8 cellular contexts compared by ENCODE assay signal in the genomic region with DNA sequence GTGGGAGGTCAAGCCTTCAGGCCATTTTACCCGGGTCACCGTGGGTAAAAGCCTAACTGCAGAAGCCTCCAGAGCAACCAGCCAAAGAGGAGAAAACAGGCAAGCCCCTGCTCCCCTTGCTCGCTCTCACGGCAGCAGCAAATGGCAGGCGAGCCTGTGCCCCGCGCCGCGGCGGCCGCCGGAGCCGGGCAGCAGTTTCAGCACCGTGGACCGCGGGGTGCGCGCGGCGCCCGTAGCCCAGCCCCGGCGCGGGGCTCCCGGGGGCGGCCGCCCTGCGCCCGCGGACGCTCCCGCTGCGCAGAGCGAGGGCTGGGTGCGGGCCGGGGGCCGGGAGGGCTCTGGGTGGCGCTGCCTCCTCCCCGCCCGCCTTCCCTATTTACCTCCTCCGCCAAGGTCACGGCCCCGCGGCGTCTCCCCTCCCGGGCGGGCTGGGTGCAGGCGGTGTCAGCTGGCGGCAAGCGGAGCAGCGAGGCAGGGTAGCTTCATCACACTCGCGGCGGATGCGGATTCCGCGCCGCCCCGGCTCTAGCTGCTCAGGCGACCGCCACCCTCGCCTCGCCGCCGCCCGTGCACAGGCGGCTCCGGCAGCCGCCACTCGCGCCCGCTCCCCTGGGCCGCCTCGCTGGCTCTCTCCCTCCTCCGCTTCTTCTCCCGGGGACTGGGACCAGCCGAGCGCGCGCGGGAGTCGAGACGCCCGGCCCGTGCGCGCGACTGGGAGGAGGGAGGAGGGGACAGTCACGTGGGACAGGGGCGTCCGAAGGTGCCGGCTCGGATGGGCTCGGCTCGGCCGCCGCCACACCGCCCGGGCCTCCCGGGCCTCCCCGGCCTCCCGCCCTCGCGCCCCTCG. TPM values are rescaled to one million over a fixed set of nuclear protein-coding genes. Genes with fewer than 3 reads are reported as not detected.
DNase-seq lines count a peak whose midpoint lies in the region; ATAC-seq and TF ChIP-seq lines count a peak whose summit lies in the region.

A gene (minus strand): TSS at position 687 of the 847 bp plus-strand sequence.

- POLR2A ChIA-PET in MCF 10A (lab: Yijun Ruan, JAX) = interaction anchor here (1.0 kb wide), 1 partner anchor 32 kb away, joined by 3 read pairs; no protein-coding TSS in a partner anchor

- peak; percentile 23 for DNase-seq in AG10803 (ENCODE audit: low read depth)
- peak; percentile 77 for DNase-seq in NCI-H69 (lab: John Stamatoyannopoulos, UW)
- DNase-seq in MCF 10A (ENCODE audit: unreplicated experiment) = peak; percentile 53
- DNase-seq in iPS-NIHi11 (ENCODE audit: low spot score) = peak; percentile 89
- DNase-seq in skeletal muscle cell (ENCODE audit: low read depth) = peak; percentile 27
- DNase-seq in T-helper 9 cell = no peak

- H3K4me3 ChIP-seq in AG10803 (ENCODE audit: low read length) (peak within 1 kb of the TSS; percentile 50), skeletal muscle cell (ENCODE audit: low read depth, low read length) (peak within 1 kb of the TSS; percentile 61)

- H3K27ac Mint-ChIP-seq in MCF 10A (ENCODE audit: low read depth, unreplicated experiment) = no peak within 1 kb of the TSS

- no peaks in the 10 kb centered on the region for H3K9me3 Mint-ChIP-seq in MCF 10A (ENCODE audit: unreplicated experiment)

- no peak for TF ChIP-seq CTCF in AG10803 (conservative IDR thresholded peaks at IDR 0.05; ENCODE audit: low read length)
- TF ChIP-seq CTCF in MCF 10A (IDR thresholded peaks at IDR 0.05; ENCODE audit: unreplicated experiment) = no peak

- no peaks in the 10 kb centered on the region for H3K27me3 Mint-ChIP-seq in MCF 10A (ENCODE audit: insufficient read depth, unreplicated experiment)

- CTCF ChIA-PET in MCF 10A (lab: Yijun Ruan, JAX) = no interaction called here

- BruUV-seq in MCF 10A (replicated peaks; lab: Mats Ljungman, UMichigan) = no TSS peak

- H3K4me1 Mint-ChIP-seq in MCF 10A (ENCODE audit: insufficient read depth, unreplicated experiment) = no peaks in the 10 kb centered on the region

- no peaks in the 10 kb centered on the region for H3K36me3 Mint-ChIP-seq in MCF 10A (ENCODE audit: insufficient read depth, unreplicated experiment)

- peak; percentile 67 for ATAC-seq in GM18909 (IDR thresholded peaks at IDR 0.05; ENCODE audit: poor library complexity, unreplicated experiment)
- ATAC-seq in HG03103 (IDR thresholded peaks at IDR 0.05; ENCODE audit: low read depth, unreplicated experiment) = peak; percentile 68

- intact Hi-C loops in MCF 10A (cut with micrococcal nuclease) = no loop called here

- peak within 1 kb of the TSS; percentile 45 for H3K4me3 Mint-ChIP-seq in MCF 10A (ENCODE audit: unreplicated experiment)

RNA-seq across cellular contexts. Expression of the gene that starts here (rescaled TPM):
- 0.42 and 0.61 TPM in 2 replicates for total RNA-seq in MCF 10A (2022)

Comparison
In these comparisons a context has a peak if more than half of its experiments do, and no peak if none do; other contexts are left out.
1. Peak in DNase-seq in MCF 10A; RNA of the gene not detected or under 1 TPM.